1 cellular context compared by ENCODE assay signal in the genomic region with DNA sequence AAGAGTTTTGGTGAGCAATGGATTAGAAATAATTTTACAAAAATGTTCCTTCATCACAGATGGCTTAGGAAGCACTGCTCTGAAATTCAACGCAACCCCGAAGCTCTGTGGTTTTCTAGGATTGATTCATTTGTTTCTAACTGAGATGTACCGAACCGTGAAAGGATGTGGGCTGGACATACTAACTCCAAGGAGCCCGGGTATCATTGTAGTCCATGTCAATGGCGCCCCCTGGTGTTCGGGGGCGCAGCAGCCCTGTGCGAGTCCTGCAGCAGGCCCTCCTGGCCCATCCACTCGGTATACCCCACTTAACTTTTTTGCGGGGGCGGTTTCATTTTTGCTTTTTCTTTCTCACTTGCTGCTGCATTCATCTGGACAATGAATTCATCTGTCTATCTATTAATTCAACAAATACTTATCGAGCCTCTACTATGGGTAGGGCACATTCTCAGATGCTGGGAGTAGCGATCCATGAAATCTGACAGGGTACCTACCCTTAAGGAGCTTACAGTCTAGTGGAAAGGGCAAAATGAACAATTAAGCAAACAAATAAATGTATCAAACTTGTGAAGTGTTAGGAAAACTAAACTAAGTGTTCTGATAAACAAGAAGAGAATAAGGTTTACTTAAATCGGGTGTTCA.
A peak's percentile ranks its signal among the peaks of the same experiment; 100 is the strongest.
TF ChIP-seq lines count a peak whose summit lies in the region.

No MANE protein-coding gene starts in this region.

TF ChIP-seq in SK-N-SH, 30 proteins besides CTCF, POLR2A, EP300 and RAD21:
- TF ChIP-seq, protein P1, sequence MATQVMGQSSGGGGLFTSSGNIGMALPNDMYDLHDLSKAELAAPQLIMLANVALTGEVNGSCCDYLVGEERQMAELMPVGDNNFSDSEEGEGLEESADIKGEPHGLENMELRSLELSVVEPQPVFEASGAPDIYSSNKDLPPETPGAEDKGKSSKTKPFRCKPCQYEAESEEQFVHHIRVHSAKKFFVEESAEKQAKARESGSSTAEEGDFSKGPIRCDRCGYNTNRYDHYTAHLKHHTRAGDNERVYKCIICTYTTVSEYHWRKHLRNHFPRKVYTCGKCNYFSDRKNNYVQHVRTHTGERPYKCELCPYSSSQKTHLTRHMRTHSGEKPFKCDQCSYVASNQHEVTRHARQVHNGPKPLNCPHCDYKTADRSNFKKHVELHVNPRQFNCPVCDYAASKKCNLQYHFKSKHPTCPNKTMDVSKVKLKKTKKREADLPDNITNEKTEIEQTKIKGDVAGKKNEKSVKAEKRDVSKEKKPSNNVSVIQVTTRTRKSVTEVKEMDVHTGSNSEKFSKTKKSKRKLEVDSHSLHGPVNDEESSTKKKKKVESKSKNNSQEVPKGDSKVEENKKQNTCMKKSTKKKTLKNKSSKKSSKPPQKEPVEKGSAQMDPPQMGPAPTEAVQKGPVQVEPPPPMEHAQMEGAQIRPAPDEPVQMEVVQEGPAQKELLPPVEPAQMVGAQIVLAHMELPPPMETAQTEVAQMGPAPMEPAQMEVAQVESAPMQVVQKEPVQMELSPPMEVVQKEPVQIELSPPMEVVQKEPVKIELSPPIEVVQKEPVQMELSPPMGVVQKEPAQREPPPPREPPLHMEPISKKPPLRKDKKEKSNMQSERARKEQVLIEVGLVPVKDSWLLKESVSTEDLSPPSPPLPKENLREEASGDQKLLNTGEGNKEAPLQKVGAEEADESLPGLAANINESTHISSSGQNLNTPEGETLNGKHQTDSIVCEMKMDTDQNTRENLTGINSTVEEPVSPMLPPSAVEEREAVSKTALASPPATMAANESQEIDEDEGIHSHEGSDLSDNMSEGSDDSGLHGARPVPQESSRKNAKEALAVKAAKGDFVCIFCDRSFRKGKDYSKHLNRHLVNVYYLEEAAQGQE (IDR thresholded peaks at IDR 0.05; ENCODE audit: low read depth, low read length): no peak
- TF ChIP-seq, protein P2, sequence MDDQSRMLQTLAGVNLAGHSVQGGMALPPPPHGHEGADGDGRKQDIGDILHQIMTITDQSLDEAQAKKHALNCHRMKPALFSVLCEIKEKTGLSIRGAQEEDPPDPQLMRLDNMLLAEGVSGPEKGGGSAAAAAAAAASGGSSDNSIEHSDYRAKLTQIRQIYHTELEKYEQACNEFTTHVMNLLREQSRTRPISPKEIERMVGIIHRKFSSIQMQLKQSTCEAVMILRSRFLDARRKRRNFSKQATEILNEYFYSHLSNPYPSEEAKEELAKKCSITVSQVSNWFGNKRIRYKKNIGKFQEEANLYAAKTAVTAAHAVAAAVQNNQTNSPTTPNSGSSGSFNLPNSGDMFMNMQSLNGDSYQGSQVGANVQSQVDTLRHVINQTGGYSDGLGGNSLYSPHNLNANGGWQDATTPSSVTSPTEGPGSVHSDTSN (IDR thresholded peaks at IDR 0.05): no peak
- TF ChIP-seq, protein P3, sequence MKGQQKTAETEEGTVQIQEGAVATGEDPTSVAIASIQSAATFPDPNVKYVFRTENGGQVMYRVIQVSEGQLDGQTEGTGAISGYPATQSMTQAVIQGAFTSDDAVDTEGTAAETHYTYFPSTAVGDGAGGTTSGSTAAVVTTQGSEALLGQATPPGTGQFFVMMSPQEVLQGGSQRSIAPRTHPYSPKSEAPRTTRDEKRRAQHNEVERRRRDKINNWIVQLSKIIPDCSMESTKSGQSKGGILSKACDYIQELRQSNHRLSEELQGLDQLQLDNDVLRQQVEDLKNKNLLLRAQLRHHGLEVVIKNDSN (IDR thresholded peaks at IDR 0.05; ENCODE audit: borderline replicate concordance, low read depth): no peak
- TF ChIP-seq MEF2A (IDR thresholded peaks at IDR 0.05; ENCODE audit: borderline replicate concordance, low read depth) (no peak), NFIC (IDR thresholded peaks at IDR 0.05; ENCODE audit: borderline replicate concordance) (no peak), TEAD4 (IDR thresholded peaks at IDR 0.05; ENCODE audit: borderline replicate concordance, insufficient read depth) (no peak), SMC3 (IDR thresholded peaks at IDR 0.05; ENCODE audit: low read depth, low read length) (peak; percentile 72)
